14 cellular contexts compared by ENCODE assay signal in genomic region chr22:26643368-26644100, GRCh38. TPM values are rescaled to one million over a fixed set of nuclear protein-coding genes. Genes with fewer than 3 reads are reported as not detected.
DNase-seq lines count a peak whose midpoint lies in the region; ATAC-seq and TF ChIP-seq lines count a peak whose summit lies in the region.
"Had no signal": no experiment of that assay in that cellular context is flagged by ENCODE, and none has a peak within 500 bp of the region (broad histone marks: within the 10 kb centered on the region; RNA-seq: fewer than 3 reads in every experiment).

No MANE protein-coding gene starts in this region.

- H3K4me3 ChIP-seq in OCI-LY1 (ENCODE audit: low read depth, low read length, poor library complexity, severe bottlenecking), result no peak overlapping the region
- no peak overlapping the region for H3K4me3 ChIP-seq in effector memory CD4-positive, alpha-beta T cell (ENCODE audit: insufficient read depth, low read depth, low read length, poor library complexity, severe bottlenecking)
- H3K4me3 ChIP-seq in stomach, result no peak overlapping the region
- H3K4me3 ChIP-seq: tibial nerve had no signal

- H3K27ac Mint-ChIP-seq in activated T-cell treated with anti-CD3 and anti-CD28 coated beads, Interleukin-2, amount 50 U/mL, for 72 hours, result peak overlapping the region; percentile 99

- H3K79me2 ChIP-seq in OCI-LY1 (ENCODE audit: insufficient read depth, low read length), result no peaks in the 10 kb centered on the region

- TF ChIP-seq POLR2A in stomach (IDR thresholded peaks at IDR 0.05), result no peak

- H4K20me1 ChIP-seq in OCI-LY1 (ENCODE audit: insufficient read depth, low read length), result no peaks in the 10 kb centered on the region

- DNase-seq in activated T-cell treated with anti-CD3 and anti-CD28 coated beads, Interleukin-2, amount 50 U/mL, for 72 hours, result no peak
- DNase-seq in activated T-cell treated with anti-CD3 and anti-CD28 coated beads, Interleukin-2, amount 50 U/mL, for 1 hour, result no peak
- no peak for DNase-seq in effector memory CD4-positive, alpha-beta T cell
- DNase-seq in stomach (no peak), GM03348 (ENCODE audit: low spot score) (no peak)
- DNase-seq: NCI-H2171 treated with DMSO at 0.1 percent for 48 hours had no signal

- H3K4me3 Mint-ChIP-seq in activated T-cell treated with anti-CD3 and anti-CD28 coated beads, Interleukin-2, amount 50 U/mL, for 72 hours, result peak overlapping the region; percentile 75 to 91

- peaks cover 76% of the 10 kb centered on the region for H3K4me1 Mint-ChIP-seq in activated T-cell treated with anti-CD3 and anti-CD28 coated beads, Interleukin-2, amount 50 U/mL, for 72 hours (ENCODE audit: low read depth)

- no peaks in the 10 kb centered on the region for H3F3A ChIP-seq in OCI-LY1 (ENCODE audit: insufficient read depth, low read length)

- TF ChIP-seq EP300 in stomach (IDR thresholded peaks at IDR 0.05), result no peak

- peaks cover 8% of the 10 kb centered on the region for H3K27me3 Mint-ChIP-seq in activated T-cell treated with anti-CD3 and anti-CD28 coated beads, Interleukin-2, amount 50 U/mL, for 72 hours (ENCODE audit: low read depth)

- H3K4me1 ChIP-seq in OCI-LY1 (ENCODE audit: insufficient read depth, low read length, severe bottlenecking), result peaks cover 52% of the 10 kb centered on the region
- peaks cover 51% of the 10 kb centered on the region for H3K4me1 ChIP-seq in effector memory CD4-positive, alpha-beta T cell (ENCODE audit: control insufficient read depth, insufficient read depth, low read length, poor library complexity, severe bottlenecking)
- peaks cover 9 to 27% (median 18%) of the 10 kb centered on the region in 4 donors for H3K4me1 ChIP-seq in stomach

- ATAC-seq in activated T-cell treated with anti-CD3 and anti-CD28 coated beads, Interleukin-2, amount 50 U/mL, for 72 hours (replicated peaks in 1 of 2), result no peak
- ATAC-seq in GM21786 (IDR thresholded peaks at IDR 0.05; ENCODE audit: unreplicated experiment), result no peak
- ATAC-seq in activated CD4-positive, CD25-positive, alpha-beta regulatory T cell treated with anti-CD3 and anti-CD28 coated beads, Interleukin-2, amount 50 U/mL, for 24 hours, result no peak

- intact Hi-C loops in stomach (cut with DNase I; ENCODE audit: low total_unique reads), result no loop called here

- H3K9me3 ChIP-seq in OCI-LY1 (ENCODE audit: low read length) (no peaks in the 10 kb centered on the region), stomach (no peaks in the 10 kb centered on the region)
- H3K9me3 ChIP-seq in effector memory CD4-positive, alpha-beta T cell (ENCODE audit: control insufficient read depth, low read length), result no peaks in the 10 kb centered on the region
- H3K9me3 ChIP-seq: tibial nerve had no signal

- no peaks in the 10 kb centered on the region for H3K27me3 ChIP-seq in OCI-LY1 (ENCODE audit: insufficient read depth, low read length)
- H3K27me3 ChIP-seq in effector memory CD4-positive, alpha-beta T cell (replicated peaks; ENCODE audit: control insufficient read depth, insufficient read depth, low read length, poor library complexity, severe bottlenecking), result no peaks in the 10 kb centered on the region
- peaks cover 0 to 67% (median 25%) of the 10 kb centered on the region in 3 donors for H3K27me3 ChIP-seq in stomach

- 79 to 85% (median 83%) methylated on average over 15 of the region's 15 CpGs for WGBS in stomach, 5 donors

- no peaks in the 10 kb centered on the region for H3K9me3 Mint-ChIP-seq in activated T-cell treated with anti-CD3 and anti-CD28 coated beads, Interleukin-2, amount 50 U/mL, for 72 hours

- no peaks in the 10 kb centered on the region for H3K36me3 ChIP-seq in OCI-LY1 (ENCODE audit: insufficient read depth, low read length)
- no peaks in the 10 kb centered on the region for H3K36me3 ChIP-seq in effector memory CD4-positive, alpha-beta T cell (ENCODE audit: control insufficient read depth, insufficient read depth, low read length)
- no peaks in the 10 kb centered on the region for H3K36me3 ChIP-seq in stomach
- H3K36me3 ChIP-seq: tibial nerve had no signal

- H3K4me2 ChIP-seq in OCI-LY1 (ENCODE audit: low read length), result peak overlapping the region; percentile 12; the same call in 1 of the 2 replicates

- H3K36me3 Mint-ChIP-seq in activated T-cell treated with anti-CD3 and anti-CD28 coated beads, Interleukin-2, amount 50 U/mL, for 72 hours (ENCODE audit: insufficient read depth in 2 of 2), result no peaks in the 10 kb centered on the region

- H3K27ac ChIP-seq in OCI-LY1 (ENCODE audit: low read depth, low read length, poor library complexity, severe bottlenecking) (peak overlapping the region; percentile 3), stomach (peak overlapping the region in 3 of 5 donors; percentile 19 to 29 (median 27))
- H3K27ac ChIP-seq in effector memory CD4-positive, alpha-beta T cell (ENCODE audit: insufficient read depth, low read length, poor library complexity, severe bottlenecking), result peak overlapping the region; percentile 65
- H3K27ac ChIP-seq: epithelial cell of prostate had no signal

- TF ChIP-seq CTCF in OCI-LY1 (IDR thresholded peaks at IDR 0.05; ENCODE audit: low read length) (no peak), stomach (IDR thresholded peaks at IDR 0.05) (no peak)

- no peak overlapping the region; the same call in 1 of the 2 replicates for H3K9ac ChIP-seq in OCI-LY1 (ENCODE audit: low read length)

- H3K9me2 ChIP-seq in OCI-LY1 (ENCODE audit: low read depth, low read length), result no peaks in the 10 kb centered on the region

- peak overlapping the region; percentile 64; the same call in 1 of the 2 replicates for H2AFZ ChIP-seq in OCI-LY1 (ENCODE audit: low read length)

RNA-seq across cellular contexts. Expression of gene MIAT, which starts 13.9 kb away (rescaled TPM):
- 100 to 1,000 TPM in 1 of 2 donors, 10 to 100 TPM in 1; 65.9 to 113 TPM for total RNA-seq in activated T-cell treated with anti-CD3 and anti-CD28 coated beads, Interleukin-2, amount 50 U/mL, for 72 hours
- total RNA-seq in stomach, result 10 to 100 TPM in 1 of 5 donors, 1 to 10 TPM in 2, under 1 TPM in 2; under 0.01 to 29.8 (median 1.9) TPM
- under 1 TPM; 0.12 to 0.38 (median 0.15) TPM for polyA plus RNA-seq in stomach

RNA-seq across cellular contexts. Expression of gene CRYBA4, which starts 21.8 kb away (rescaled TPM):
- under 1 TPM in 1 of 2 donors, not detected in 1; 0.63 TPM for total RNA-seq in activated T-cell treated with anti-CD3 and anti-CD28 coated beads, Interleukin-2, amount 50 U/mL, for 72 hours
- total RNA-seq in stomach, result not detected
- polyA plus RNA-seq in stomach, result not detected
- total RNA-seq: mucosa of gallbladder; renal cortical epithelial cell; T-helper 2 cell treated with Interferon-gamma antibody and Interleukin-4, amounts not matched to agents 100 ng/mL and 5 ng/mL, for 36 hours; tibial nerve had no signal

RNA-seq across cellular contexts. Expression of gene CRYBB1, which starts 25.7 kb away (rescaled TPM):
- total RNA-seq in activated T-cell treated with anti-CD3 and anti-CD28 coated beads, Interleukin-2, amount 50 U/mL, for 72 hours, result not detected
- total RNA-seq in stomach, result under 1 TPM in 1 of 5 donors, not detected in 4; 0.55 TPM
- 1 to 10 TPM in 1 of 3 donors, under 1 TPM in 2; 0.20 to 1.2 (median 0.68) TPM for polyA plus RNA-seq in stomach
- total RNA-seq: renal cortical epithelial cell; T-helper 2 cell treated with Interferon-gamma antibody and Interleukin-4, amounts not matched to agents 100 ng/mL and 5 ng/mL, for 36 hours had no signal

RNA-seq across cellular contexts. Expression of gene TPST2, which starts 53.6 kb away (rescaled TPM):
- total RNA-seq in activated T-cell treated with anti-CD3 and anti-CD28 coated beads, Interleukin-2, amount 50 U/mL, for 72 hours, result 10 to 100 TPM; 19.0 to 23.2 TPM
- 10 to 100 TPM in 4 of 5 donors, 1 to 10 TPM in 1; 9.7 to 88.3 (median 13.8) TPM for total RNA-seq in stomach
- 1 to 10 TPM; 5.3 to 7.1 (median 6.6) TPM for polyA plus RNA-seq in stomach

Comparison
In these comparisons a context has a peak if more than half of its experiments do, and no peak if none do; other contexts are left out.
1. H3K27ac ChIP-seq: peak in every context shown above with its lines; median percentile 65 in effector memory CD4-positive, alpha-beta T cell; 27 in stomach; 3 in OCI-LY1.